In genomic region chr19:48561412-48561811, GRCh38 we compare ENCODE assay signal across 1 cellular context.
TF ChIP-seq lines count a peak whose summit lies in the region.

No MANE protein-coding gene starts in this region.

TF ChIP-seq in H1, 55 proteins besides CTCF, POLR2A, EP300 and RAD21:
- TF ChIP-seq SP1 (IDR thresholded peaks at IDR 0.05; ENCODE audit: low read depth, low read length) = no peak
- no peak for TF ChIP-seq MAX (IDR thresholded peaks at IDR 0.05)
- TF ChIP-seq TCF12 (IDR thresholded peaks at IDR 0.05; ENCODE audit: low read depth, low read length) = no peak
- no peak for TF ChIP-seq GABPA (IDR thresholded peaks at IDR 0.05; ENCODE audit: borderline replicate concordance, insufficient read depth, low read length)
- TF ChIP-seq CBX8 (IDR thresholded peaks at IDR 0.05; ENCODE audit: borderline replicate concordance, low read depth, low read length) = no peak
- TF ChIP-seq POLR2AphosphoS5 (IDR thresholded peaks at IDR 0.05; ENCODE audit: low read depth, low read length) = no peak
- no peak for TF ChIP-seq SRF (IDR thresholded peaks at IDR 0.05; ENCODE audit: low read depth, low read length)
- TF ChIP-seq TEAD4 (IDR thresholded peaks at IDR 0.05; ENCODE audit: low read depth, low read length) = no peak
- TF ChIP-seq ASH2L (IDR thresholded peaks at IDR 0.05; ENCODE audit: low read length) = no peak
- no peak for TF ChIP-seq SIX5 (IDR thresholded peaks at IDR 0.05; ENCODE audit: low read depth, low read length)
- TF ChIP-seq JUND (IDR thresholded peaks at IDR 0.05; ENCODE audit: low read length) = no peak
- TF ChIP-seq JUN (IDR thresholded peaks at IDR 0.05; ENCODE audit: low read depth, low read length) = no peak
- TF ChIP-seq BACH1 (IDR thresholded peaks at IDR 0.05; ENCODE audit: low read length) = no peak
- TF ChIP-seq, protein P1, sequence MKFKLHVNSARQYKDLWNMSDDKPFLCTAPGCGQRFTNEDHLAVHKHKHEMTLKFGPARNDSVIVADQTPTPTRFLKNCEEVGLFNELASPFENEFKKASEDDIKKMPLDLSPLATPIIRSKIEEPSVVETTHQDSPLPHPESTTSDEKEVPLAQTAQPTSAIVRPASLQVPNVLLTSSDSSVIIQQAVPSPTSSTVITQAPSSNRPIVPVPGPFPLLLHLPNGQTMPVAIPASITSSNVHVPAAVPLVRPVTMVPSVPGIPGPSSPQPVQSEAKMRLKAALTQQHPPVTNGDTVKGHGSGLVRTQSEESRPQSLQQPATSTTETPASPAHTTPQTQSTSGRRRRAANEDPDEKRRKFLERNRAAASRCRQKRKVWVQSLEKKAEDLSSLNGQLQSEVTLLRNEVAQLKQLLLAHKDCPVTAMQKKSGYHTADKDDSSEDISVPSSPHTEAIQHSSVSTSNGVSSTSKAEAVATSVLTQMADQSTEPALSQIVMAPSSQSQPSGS (IDR thresholded peaks at IDR 0.05; ENCODE audit: low read length) = no peak
